In genomic region chr21:34557261-34557660, GRCh38 we compare ENCODE assay signal across 1 cellular context.
TF ChIP-seq lines count a peak whose summit lies in the region.

No MANE protein-coding gene starts in this region.

TF ChIP-seq in K562, 482 proteins besides CTCF, POLR2A, EP300 and RAD21:
- TF ChIP-seq USF2 (CRISPR knock-in tag; IDR thresholded peaks at IDR 0.05), result peak; percentile 55
- TF ChIP-seq MCM7 (IDR thresholded peaks at IDR 0.05), result no peak
- TF ChIP-seq NFRKB (IDR thresholded peaks at IDR 0.05; ENCODE audit: low read depth), result no peak
- no peak for TF ChIP-seq STAG1 (CRISPR knock-in tag; IDR thresholded peaks at IDR 0.05; ENCODE audit: borderline replicate concordance)
- peak; percentile 64 for TF ChIP-seq TOE1 (IDR thresholded peaks at IDR 0.05; ENCODE audit: borderline replicate concordance)
- TF ChIP-seq TOE1 (CRISPR knock-in tag; IDR thresholded peaks at IDR 0.05; ENCODE audit: borderline replicate concordance, low read depth), result no peak
- 0 out of 2 replicates have a peak, but pooled peaks have one; percentile 31 for TF ChIP-seq BHLHE40 (IDR thresholded peaks at IDR 0.05; ENCODE audit: low read length)
- no peak for TF ChIP-seq HNRNPLL (IDR thresholded peaks at IDR 0.05; ENCODE audit: low read depth, low read length, poor library complexity, severe bottlenecking)
- TF ChIP-seq CREBBP (IDR thresholded peaks at IDR 0.05; ENCODE audit: low read depth, low read length), result no peak
- no peak for TF ChIP-seq CCAR2 (IDR thresholded peaks at IDR 0.05; ENCODE audit: low read depth, low read length)
- no peak for TF ChIP-seq POLR3A (IDR thresholded peaks at IDR 0.05; ENCODE audit: borderline replicate concordance, extremely low read depth, insufficient read depth, insufficient read length)
- no peak for TF ChIP-seq ZBTB11 (CRISPR knock-in tag; IDR thresholded peaks at IDR 0.05)
- 0 out of 2 replicates have a peak, but pooled peaks have one; percentile 34 for TF ChIP-seq CBFA2T2 (conservative IDR thresholded peaks at IDR 0.05)
- no peak for TF ChIP-seq BACH1 (tag; IDR thresholded peaks at IDR 0.05)
- TF ChIP-seq USF1 (CRISPR knock-in tag; IDR thresholded peaks at IDR 0.05), result peak; percentile 53
- no peak for TF ChIP-seq ZNF324 (CRISPR knock-in tag; IDR thresholded peaks at IDR 0.05)
- peak; percentile 74 for TF ChIP-seq RAD51 (IDR thresholded peaks at IDR 0.05; ENCODE audit: borderline replicate concordance, low read depth)
- no peak for TF ChIP-seq THRAP3 (IDR thresholded peaks at IDR 0.05; ENCODE audit: borderline replicate concordance)
